ENCODE assay signal across 22 cellular contexts in genomic region chr2:121257476-121257831, GRCh38. TPM values are rescaled to one million over a fixed set of nuclear protein-coding genes. Genes with fewer than 3 reads are reported as not detected.
DNase-seq lines count a peak whose midpoint lies in the region; ATAC-seq and TF ChIP-seq lines count a peak whose summit lies in the region.
"Had no signal": no experiment of that assay in that cellular context is flagged by ENCODE, and none has a peak within 500 bp of the region (broad histone marks: within the 10 kb centered on the region; RNA-seq: fewer than 3 reads in every experiment).

No MANE protein-coding gene starts in this region.

- H3K36me3 ChIP-seq in suprapubic skin = peaks cover 8% of the 10 kb centered on the region

- no peak overlapping the region for H3K4me3 ChIP-seq in suprapubic skin

- no peaks in the 10 kb centered on the region for H3K9me3 ChIP-seq in suprapubic skin

- peaks cover 28% of the 10 kb centered on the region for H3K4me1 ChIP-seq in suprapubic skin

- no peak for TF ChIP-seq CTCF in suprapubic skin (IDR thresholded peaks at IDR 0.05)

- peak; percentile 56 for DNase-seq in GDM1 (lab: John Stamatoyannopoulos, UW)
- DNase-seq in NCI-H510A treated with DMSO at 0.1 percent for 48 hours (lab: John Stamatoyannopoulos, UW) = peak; percentile 18
- peak; percentile 36 for DNase-seq in foreskin melanocyte
- no peak for DNase-seq in suprapubic skin (ENCODE audit: low spot score in 2 of 2)
- no peak for DNase-seq in SW480 (ENCODE audit: low spot score)
- DNase-seq in NCI-H1694 (lab: John Stamatoyannopoulos, UW) = no peak
- DNase-seq: activated CD4-positive, alpha-beta T cell treated with anti-CD3 and anti-CD28 coated beads, Interleukin-2, amount 10 ng/mL, durations not matched to agents 24 days and 14 days; activated naive CD4-positive, alpha-beta T cell treated with anti-CD3 and anti-CD28 coated beads for 36 hours; caudate nucleus; CD4-positive, alpha-beta T cell; DMS153; Kasumi-1; mesenchymal stem cell; NCI-H1048; NCI-H1930; NCI-H2227 treated with DMSO at 0.1 percent for 48 hours; NCI-H748 treated with DMSO at 0.1 percent for 48 hours; RPMI8226 had no signal

- WGBS in suprapubic skin = 73% methylated on average over 3 of the region's 3 CpGs

- no peak for ATAC-seq in HG02588 (IDR thresholded peaks at IDR 0.05; ENCODE audit: unreplicated experiment)
- ATAC-seq: SK-N-SH treated with all-trans-retinoic acid at 6 μM for 48 hours had no signal

- peak overlapping the region; percentile 58 for H3K27ac ChIP-seq in suprapubic skin

- no peak for TF ChIP-seq POLR2A in suprapubic skin (IDR thresholded peaks at IDR 0.05)

- no peak for TF ChIP-seq EP300 in suprapubic skin (IDR thresholded peaks at IDR 0.05)

- no peaks in the 10 kb centered on the region for H3K27me3 ChIP-seq in suprapubic skin

RNA-seq across cellular contexts. Expression of gene TFCP2L1, which starts 27.5 kb away (rescaled TPM):
- total RNA-seq in suprapubic skin = 10 to 100 TPM; 33.5 to 64.1 (median 52.7) TPM
- total RNA-seq: activated CD4-positive, alpha-beta T cell treated with anti-CD3 and anti-CD28 coated beads, Interleukin-2, amount 10 ng/mL, durations not matched to agents 24 days and 14 days; fibroblast of lung; myocyte had no signal

Comparison
In these comparisons a context has a peak if more than half of its experiments do, and no peak if none do; other contexts are left out.
1. DNase-seq: peak in GDM1 (single experiment), NCI-H510A treated with DMSO at 0.1 percent for 48 hours (single experiment) and foreskin melanocyte (single experiment); none in suprapubic skin (0 of 2), SW480 (single experiment) and NCI-H1694 (single experiment).